ENCODE assay signal across 8 cellular contexts in genomic region chr10:100185364-100186252, GRCh38. TPM values are rescaled to one million over a fixed set of nuclear protein-coding genes. Genes with fewer than 3 reads are reported as not detected.
DNase-seq lines count a peak whose midpoint lies in the region; ATAC-seq, FAIRE-seq and TF ChIP-seq lines count a peak whose summit lies in the region.

TSS of gene ERLIN1 (minus strand) at chr10:100186029. CDS start at chr10:100185626, 403 bp downstream.

- in situ Hi-C loops in T47D (cut with HindIII; ENCODE audit: low pct_unique_long_range_greater_than_20kb, low sequenced_read_pairs) = no loop called here

- peaks cover 34% of the 10 kb centered on the region for H3K4me1 ChIP-seq in A549
- H3K4me1 ChIP-seq in iPS-20b (ENCODE audit: insufficient read depth, low read length) = peaks cover 5% of the 10 kb centered on the region; the same call in 1 of the 2 replicates

- H3K9ac ChIP-seq in iPS-20b (ENCODE audit: low read depth, low read length) = peak within 1 kb of the TSS; percentile 89

- CTCF ChIA-PET in A549 (lab: Yijun Ruan, JAX) = interaction anchor here (1.0 kb wide), 1 partner anchor 340 kb away, joined by 3 read pairs; no protein-coding TSS in a partner anchor

- TF ChIP-seq POLR2A in A549 (IDR thresholded peaks at IDR 0.05; ENCODE audit: low read length) = peak; percentile 72

- no peak; a peak in 1 of 5 replicates for TF ChIP-seq RAD21 in A549 (conservative IDR thresholded peaks at IDR 0.05 in 1 of 2, IDR thresholded peaks at IDR 0.05 in 1 of 2)

- whole genome bisulfite sequencing in A549 (ENCODE audit: missing lambda C conversion rate) = 2% methylated on average over 39 of the region's 65 CpGs

- H3K27ac ChIP-seq in A549 (peak within 1 kb of the TSS; percentile 83 to 94), VCaP (peak within 1 kb of the TSS; percentile 88), iPS-20b (ENCODE audit: low read length) (peak within 1 kb of the TSS; percentile 49), skin epidermis (peak within 1 kb of the TSS; percentile 35 to 95 (median 90))

- DNase-seq in A549 (ENCODE audit: low read depth in 1 of 2, low spot score in 1 of 2) (peak; percentile 85 to 88), NCI-H2196 treated with DMSO at 0.1 percent for 48 hours (lab: John Stamatoyannopoulos, UW; ENCODE audit: unreplicated experiment) (peak; percentile 38), T47D (ENCODE audit: low read depth in 1 of 2, low spot score in 1 of 2) (peak; percentile 84 to 95)

- H3K27me3 ChIP-seq in iPS-20b (ENCODE audit: insufficient read depth, low read length) = no peaks in the 10 kb centered on the region

- no peak for FAIRE-seq in A549 (lab: Jason Lieb, UNC)

- H3K9me3 ChIP-seq in A549 = no peaks in the 10 kb centered on the region
- H3K9me3 ChIP-seq in iPS-20b (ENCODE audit: insufficient read depth, low read depth, low read length) = no peaks in the 10 kb centered on the region

- TF ChIP-seq EP300 in A549 (IDR thresholded peaks at IDR 0.05) = no peak

- peak within 1 kb of the TSS; percentile 93 for H3K4me2 ChIP-seq in A549

- POLR2A ChIA-PET in A549 (lab: Yijun Ruan, JAX) = no interaction called here

- ATAC-seq in A549 (peak; percentile 96), GM18867 (IDR thresholded peaks at IDR 0.05; ENCODE audit: unreplicated experiment) (peak; percentile 90), HG03097 (IDR thresholded peaks at IDR 0.05; ENCODE audit: low FRiP score, unreplicated experiment) (peak; percentile 72)

- H3K4me3 ChIP-seq in A549 = peak within 1 kb of the TSS; percentile 75
- H3K4me3 ChIP-seq in iPS-20b (ENCODE audit: low read length) = peak within 1 kb of the TSS; percentile 87
- peak within 1 kb of the TSS; percentile 58 to 89 (median 78) for H3K4me3 ChIP-seq in skin epidermis

- peaks cover 49% of the 10 kb centered on the region for H3K36me3 ChIP-seq in iPS-20b (ENCODE audit: insufficient read depth, low read depth, low read length)

- TF ChIP-seq CTCF in A549 (IDR thresholded peaks at IDR 0.05) = no peak
- no peak for TF ChIP-seq CTCF in VCaP (conservative IDR thresholded peaks at IDR 0.05)

TF ChIP-seq in A549, 52 proteins besides CTCF, POLR2A, EP300 and RAD21 (continues in another document):
- TF ChIP-seq FOSB (CRISPR knock-in tag; IDR thresholded peaks at IDR 0.05) = no peak
- TF ChIP-seq CBX2 (IDR thresholded peaks at IDR 0.05; ENCODE audit: borderline replicate concordance, low read depth) = no peak
- TF ChIP-seq CHD4 (IDR thresholded peaks at IDR 0.05; ENCODE audit: borderline replicate concordance) = no peak
- TF ChIP-seq REST (IDR thresholded peaks at IDR 0.05) = no peak
- TF ChIP-seq POLR2AphosphoS2 (conservative IDR thresholded peaks at IDR 0.05; ENCODE audit: low read length) = no peak
- peak; percentile 96 for TF ChIP-seq MAX (IDR thresholded peaks at IDR 0.05)
- TF ChIP-seq HEYL (CRISPR knock-in tag; IDR thresholded peaks at IDR 0.05) = no peak
- TF ChIP-seq SREBF2 (IDR thresholded peaks at IDR 0.05) = no peak
- no peak for TF ChIP-seq MAZ (IDR thresholded peaks at IDR 0.05; ENCODE audit: borderline replicate concordance, low read depth, low read length)
- no peak for TF ChIP-seq ZSCAN20 (CRISPR knock-in tag; IDR thresholded peaks at IDR 0.05)
- TF ChIP-seq FOXS1 (CRISPR knock-in tag; IDR thresholded peaks at IDR 0.05) = no peak
- TF ChIP-seq KDM1A (IDR thresholded peaks at IDR 0.05; ENCODE audit: low read depth) = no peak
- no peak for TF ChIP-seq CEBPB (IDR thresholded peaks at IDR 0.05)
- TF ChIP-seq ZC3H11A (IDR thresholded peaks at IDR 0.05) = no peak
- TF ChIP-seq ATOH8 (CRISPR knock-in tag; IDR thresholded peaks at IDR 0.05; ENCODE audit: low read depth) = no peak
- no peak for TF ChIP-seq MAFK (IDR thresholded peaks at IDR 0.05; ENCODE audit: partially characterized antibody)
- TF ChIP-seq RNF2 (IDR thresholded peaks at IDR 0.05; ENCODE audit: borderline replicate concordance, low read depth) = no peak
- no peak for TF ChIP-seq NPAS2 (CRISPR knock-in tag; IDR thresholded peaks at IDR 0.05; ENCODE audit: borderline replicate concordance)
- no peak for TF ChIP-seq PBX3 (IDR thresholded peaks at IDR 0.05)
- no peak for TF ChIP-seq HOXB13 (CRISPR knock-in tag; IDR thresholded peaks at IDR 0.05; ENCODE audit: low read depth)
- TF ChIP-seq RCOR1 (IDR thresholded peaks at IDR 0.05; ENCODE audit: low read depth, low read length) = no peak
- no peak for TF ChIP-seq ZFP36 (IDR thresholded peaks at IDR 0.05; ENCODE audit: borderline replicate concordance, partially characterized antibody)
- TF ChIP-seq RARB (CRISPR knock-in tag; IDR thresholded peaks at IDR 0.05) = no peak
- TF ChIP-seq HOXB5 (CRISPR knock-in tag; IDR thresholded peaks at IDR 0.05) = no peak
- no peak for TF ChIP-seq HMGXB4 (CRISPR knock-in tag; IDR thresholded peaks at IDR 0.05; ENCODE audit: borderline replicate concordance)
- TF ChIP-seq GATA3 (IDR thresholded peaks at IDR 0.05; ENCODE audit: borderline replicate concordance) = no peak; the same call in 1 of the 2 replicates
- no peak for TF ChIP-seq NR3C1 (IDR thresholded peaks at IDR 0.05)
- no peak for TF ChIP-seq HOXA7 (CRISPR knock-in tag; IDR thresholded peaks at IDR 0.05)
- peak; percentile 78 for TF ChIP-seq PHF8 (IDR thresholded peaks at IDR 0.05; ENCODE audit: borderline replicate concordance, low read depth)
- TF ChIP-seq RFX5 (IDR thresholded peaks at IDR 0.05) = no peak
- TF ChIP-seq EHMT2 (IDR thresholded peaks at IDR 0.05; ENCODE audit: low read depth) = no peak
- TF ChIP-seq BHLHE40 (IDR thresholded peaks at IDR 0.05; ENCODE audit: low read depth, low read length) = peak; percentile 99

RNA-seq across cellular contexts. Expression of gene ERLIN1, which starts in this region (rescaled TPM):
- 70.4 and 78.4 TPM in 2 replicates for polyA plus RNA-seq in A549 (2011; rRNA removed)
- polyA plus RNA-seq in A549 (2012; cell fraction: cytosol; rRNA removed) = 34.5 and 42.0 TPM in 2 replicates
- 17.5 and 18.4 TPM in 2 replicates for polyA plus RNA-seq in A549 (2012; cell fraction: nucleus; rRNA removed)
- polyA plus RNA-seq in A549 (2017; fragmentation: RNase III; extraction: RNeasy Plus Mini Kit Qiagen cat#74134 plus additional on column Dnase treatment) = 62.8 to 66.4 TPM (median 63.9 TPM) in 3 replicates
- polyA minus RNA-seq in A549 (2011; rRNA and poly(A)+ RNA removed) = 16.7 and 17.8 TPM in 2 replicates

Comparison
In these comparisons a context has a peak if more than half of its experiments do, and no peak if none do; other contexts are left out.
1. Peak in every context shown above with its lines: DNase-seq, ATAC-seq, H3K4me3 ChIP-seq and H3K27ac ChIP-seq.
2. DNase-seq: peak in every context shown above with its lines; median percentile 90 in T47D; 86 in A549; 38 in NCI-H2196 treated with DMSO at 0.1 percent for 48 hours.